In genomic region chr6:143337201-143337949, GRCh38 we compare ENCODE assay signal across 8 cellular contexts.
DNase-seq lines count a peak whose midpoint lies in the region; ATAC-seq and TF ChIP-seq lines count a peak whose summit lies in the region.

No MANE protein-coding gene starts in this region.

- peaks cover 5% of the 10 kb centered on the region for H3K9me3 Mint-ChIP-seq in mesothelial cell of epicardium

- CTCF ChIA-PET in BJ (lab: Yijun Ruan, JAX), result interaction anchor here (0.6 to 2.4 kb wide), 4 partner anchors 8 to 105 kb away, joined by 3 to 9 read pairs (median 4); no protein-coding TSS in a partner anchor

- H3K9me3 ChIP-seq in testis, result no peaks in the 10 kb centered on the region

- POLR2A ChIA-PET in BJ (lab: Charles Lee), result no interaction called here

- no peaks in the 10 kb centered on the region for H3K27me3 Mint-ChIP-seq in mesothelial cell of epicardium (ENCODE audit: low read depth)

- intact Hi-C loops in testis (cut with DNase I; ENCODE audit: low total_unique reads), result no loop called here

- H3K4me1 Mint-ChIP-seq in mesothelial cell of epicardium, result no peaks in the 10 kb centered on the region

- TF ChIP-seq CTCF in BJ (IDR thresholded peaks at IDR 0.05; ENCODE audit: insufficient read depth, low read depth, low read length) (peak; percentile 49), HFF-Myc (IDR thresholded peaks at IDR 0.05; ENCODE audit: low read depth, low read length, missing control alignments) (peak; percentile 68), brain microvascular endothelial cell (IDR thresholded peaks at IDR 0.05; ENCODE audit: low read depth, low read length, missing control alignments) (peak; percentile 67), mesothelial cell of epicardium (IDR thresholded peaks at IDR 0.05; ENCODE audit: unreplicated experiment) (peak; percentile 30), testis (IDR thresholded peaks at IDR 0.05) (peak in 2 of 3 experiments; percentile 30 to 34)

- in situ Hi-C loops in brain microvascular endothelial cell (cut with HindIII; ENCODE audit: low pct_ligation_motif_present, low sequenced_read_pairs), result no loop called here

- H3K27me3 ChIP-seq in BJ (ENCODE audit: control insufficient read depth, insufficient read depth, low read length) (no peaks in the 10 kb centered on the region), brain microvascular endothelial cell (replicated peaks) (no peaks in the 10 kb centered on the region), testis (no peaks in the 10 kb centered on the region)

- no peak for ATAC-seq in HG02571 (IDR thresholded peaks at IDR 0.05; ENCODE audit: unreplicated experiment)

- H3K36me3 ChIP-seq in BJ (ENCODE audit: control insufficient read depth, insufficient read depth, low read length) (no peaks in the 10 kb centered on the region), brain microvascular endothelial cell (replicated peaks) (no peaks in the 10 kb centered on the region), testis (ENCODE audit: low read depth, missing control alignments) (no peaks in the 10 kb centered on the region)

- H3K36me3 Mint-ChIP-seq in mesothelial cell of epicardium, result peaks cover 7% of the 10 kb centered on the region

- DNase-seq in BJ (ENCODE audit: low read depth) (no peak), HFF-Myc (ENCODE audit: extremely low read depth, low read depth) (no peak), T follicular helper cell (ENCODE audit: low read depth) (peak; percentile 20), brain microvascular endothelial cell (no peak), mesothelial cell of epicardium (ENCODE audit: low spot score in 2 of 2, unreplicated experiment in 2 of 2) (peak in 1 of 2 experiments; percentile 44), testis (peak; percentile 66), putamen (ENCODE audit: low spot score) (no peak)

- TF ChIP-seq POLR2A in testis (IDR thresholded peaks at IDR 0.05), result no peak

- no peak overlapping the region for H3K27ac Mint-ChIP-seq in mesothelial cell of epicardium

- 47 to 68% methylated on average over 17 of the region's 17 CpGs for WGBS in testis, 2 donors

- no peaks in the 10 kb centered on the region for H3K4me1 ChIP-seq in testis

- H3K27ac ChIP-seq in brain microvascular endothelial cell, result peak overlapping the region; percentile 90
- no peak overlapping the region for H3K27ac ChIP-seq in testis

- H3K4me3 Mint-ChIP-seq in mesothelial cell of epicardium, result no peak overlapping the region

- H3K4me3 ChIP-seq in BJ (ENCODE audit: low read depth, low read length) (no peak overlapping the region), HFF-Myc (replicated peaks; ENCODE audit: low read depth, low read length) (no peak overlapping the region), brain microvascular endothelial cell (ENCODE audit: low read depth, low read length) (no peak overlapping the region), testis (no peak overlapping the region)

Comparison
In these comparisons a context has a peak if more than half of its experiments do, and no peak if none do; other contexts are left out.
1. DNase-seq: peak in T follicular helper cell (single experiment) and testis (single experiment); none in BJ (single experiment), HFF-Myc (single experiment), brain microvascular endothelial cell (single experiment) and putamen (single experiment).
2. Peak in every context shown above with its lines, with median percentiles within 50 percentile points of each other: CTCF ChIP-seq.